ENCODE assay signal across 16 cellular contexts in genomic region chr4:5802565-5802964, GRCh38.
A peak's percentile ranks its signal among the peaks of the same experiment; 100 is the strongest.
DNase-seq lines count a peak whose midpoint lies in the region; ATAC-seq and TF ChIP-seq lines count a peak whose summit lies in the region.
"Had no signal": no experiment of that assay in that cellular context is flagged by ENCODE, and none has a peak within 500 bp of the region (broad histone marks: within the 10 kb centered on the region; RNA-seq: fewer than 3 reads in every experiment).

No MANE protein-coding gene starts in this region.

- TF ChIP-seq CTCF in HEK293 (tag by site-specific recombination; IDR thresholded peaks at IDR 0.05), result no peak
- no peak for TF ChIP-seq CTCF in Peyer's patch (IDR thresholded peaks at IDR 0.05)

- H3K36me3 ChIP-seq in HEK293 (ENCODE audit: control insufficient read depth in 2 of 2, insufficient read depth in 1 of 2, low read length in 2 of 2) (peaks cover 0 to 43% of the 10 kb centered on the region in 2 experiments; a peak in 2 of 3 replicates), Peyer's patch (no peaks in the 10 kb centered on the region)

- H3K9me3 ChIP-seq in HEK293 (ENCODE audit: control insufficient read depth, insufficient read depth, low read depth, low read length) (no peaks in the 10 kb centered on the region), Peyer's patch (no peaks in the 10 kb centered on the region)
- H3K9me3 ChIP-seq: Caco-2 had no signal

- peaks cover 0 to 3% (median 0%) of the 10 kb centered on the region in 4 donors for H3K4me1 Mint-ChIP-seq in naive thymus-derived CD8-positive, alpha-beta T cell
- H3K4me1 Mint-ChIP-seq: CD4-positive, alpha-beta memory T cell had no signal

- TF ChIP-seq POLR2A in Peyer's patch (IDR thresholded peaks at IDR 0.05), result no peak

- H3K27me3 Mint-ChIP-seq in naive thymus-derived CD8-positive, alpha-beta T cell, result peaks cover 0 to 17% (median 4%) of the 10 kb centered on the region in 5 donors
- H3K27me3 Mint-ChIP-seq: CD4-positive, alpha-beta memory T cell had no signal

- H3K4me3 ChIP-seq in HEK293 (ENCODE audit: low read depth, low read length), result no peak overlapping the region
- no peak overlapping the region for H3K4me3 ChIP-seq in Peyer's patch

- H3K27me3 ChIP-seq in Peyer's patch, result no peaks in the 10 kb centered on the region

- H3K4me3 Mint-ChIP-seq in naive thymus-derived CD8-positive, alpha-beta T cell, result no peak overlapping the region
- H3K4me3 Mint-ChIP-seq: CD4-positive, alpha-beta memory T cell had no signal

- ATAC-seq in naive thymus-derived CD8-positive, alpha-beta T cell, result no peak
- no peak for ATAC-seq in GM21576 (IDR thresholded peaks at IDR 0.05; ENCODE audit: unreplicated experiment)

- CTCF ChIA-PET in HEK293 (lab: Yijun Ruan, JAX), result interaction anchor here (0.6 to 1.1 kb wide), 2 partner anchors 11 to 23 kb away, joined by 3 read pairs; no protein-coding TSS in a partner anchor

- H3K4me1 ChIP-seq in HEK293 (ENCODE audit: control insufficient read depth, insufficient read depth, low read length) (no peaks in the 10 kb centered on the region), Peyer's patch (no peaks in the 10 kb centered on the region)
- H3K4me1 ChIP-seq: Caco-2 had no signal

- POLR2A ChIA-PET in HEK293 (lab: Yijun Ruan, JAX), result no interaction called here
- POLR2A ChIA-PET in naive thymus-derived CD8-positive, alpha-beta T cell (lab: Charles Lee), result no interaction called here

- peak in 2 of 3 donors; percentile 23 to 25 for DNase-seq in Peyer's patch
- DNase-seq in posterior vena cava (ENCODE audit: low spot score), result peak; percentile 32
- no peak for DNase-seq in naive thymus-derived CD8-positive, alpha-beta T cell
- DNase-seq in cerebellum (ENCODE audit: low spot score), result no peak
- DNase-seq: C1 segment of cervical spinal cord; Caco-2; CD4-positive, alpha-beta memory T cell; DMS153; DMS79; EL; GF-D8; GOT3; H7; HCEC 1CT had no signal

- no peak overlapping the region for H3K27ac Mint-ChIP-seq in naive thymus-derived CD8-positive, alpha-beta T cell
- H3K27ac Mint-ChIP-seq: CD4-positive, alpha-beta memory T cell had no signal

- H3K36me3 Mint-ChIP-seq in naive thymus-derived CD8-positive, alpha-beta T cell, result no peaks in the 10 kb centered on the region
- H3K36me3 Mint-ChIP-seq: CD4-positive, alpha-beta memory T cell had no signal

- peaks cover 0 to 1% (median 0%) of the 10 kb centered on the region in 9 donors for H3K9me3 Mint-ChIP-seq in naive thymus-derived CD8-positive, alpha-beta T cell
- H3K9me3 Mint-ChIP-seq: CD4-positive, alpha-beta memory T cell had no signal

- H3K27ac ChIP-seq in HEK293 (ENCODE audit: extremely low read depth, low read depth, low read length) (no peak overlapping the region), Peyer's patch (no peak overlapping the region)

- intact Hi-C loops in posterior vena cava (cut with DNase I), result no loop called here

TF ChIP-seq in HEK293, 187 proteins besides CTCF, POLR2A, EP300 and RAD21:
- TF ChIP-seq ZBTB49 (tag by site-specific recombination; IDR thresholded peaks at IDR 0.05; ENCODE audit: low read depth), result no peak
- TF ChIP-seq SP2 (tag by site-specific recombination; IDR thresholded peaks at IDR 0.05), result no peak
- peak; percentile 95 for TF ChIP-seq ZNF610 (tag by site-specific recombination; IDR thresholded peaks at IDR 0.05; ENCODE audit: borderline replicate concordance)

Comparison
In these comparisons a context has a peak if more than half of its experiments do, and no peak if none do; other contexts are left out.
1. DNase-seq: peak in Peyer's patch (2 of 3) and posterior vena cava (single experiment); none in naive thymus-derived CD8-positive, alpha-beta T cell (0 of 10) and cerebellum (single experiment).